8 cellular contexts compared by ENCODE assay signal in genomic region chr19:55340144-55340783, GRCh38. TPM values are rescaled to one million over a fixed set of nuclear protein-coding genes. Genes with fewer than 3 reads are reported as not detected.
A peak's percentile ranks its signal among the peaks of the same experiment; 100 is the strongest.
DNase-seq lines count a peak whose midpoint lies in the region; ATAC-seq and TF ChIP-seq lines count a peak whose summit lies in the region.

No MANE protein-coding gene starts in this region.

- H4K20me1 ChIP-seq in OCI-LY7 (ENCODE audit: insufficient read depth, low read length): no peaks in the 10 kb centered on the region

- H3K4me3 Mint-ChIP-seq in nephron progenitor cell: peak overlapping the region; percentile 96

- H3K9me3 ChIP-seq in ES-I3 (ENCODE audit: control insufficient read depth, insufficient read depth, low read length): no peaks in the 10 kb centered on the region
- no peaks in the 10 kb centered on the region for H3K9me3 ChIP-seq in OCI-LY7 (ENCODE audit: low read length)
- H3K9me3 ChIP-seq in ectodermal cell (ENCODE audit: control insufficient read depth, low read length): no peaks in the 10 kb centered on the region

- H3K4me1 ChIP-seq in ES-I3 (ENCODE audit: insufficient read depth, low read length) (peaks cover 5% of the 10 kb centered on the region; the same call in 1 of the 2 replicates), OCI-LY7 (ENCODE audit: insufficient read depth, low read length, poor library complexity, severe bottlenecking) (peaks cover 28% of the 10 kb centered on the region), ectodermal cell (ENCODE audit: control insufficient read depth, insufficient read depth, low read length) (peaks cover 11% of the 10 kb centered on the region)

- TF ChIP-seq CTCF in OCI-LY7 (conservative IDR thresholded peaks at IDR 0.05; ENCODE audit: low read length) (no peak), nephron progenitor cell (IDR thresholded peaks at IDR 0.05) (no peak)

- H3K79me2 ChIP-seq in OCI-LY7 (ENCODE audit: insufficient read depth, low read depth, low read length): no peaks in the 10 kb centered on the region

- CTCF ChIA-PET in OCI-LY7 (lab: Charles Lee; ENCODE audit: unreplicated experiment): interaction anchor here (1.0 kb wide), 1 partner anchor 10 kb away, joined by 5 read pairs; no protein-coding TSS in a partner anchor

- H3K4me3 ChIP-seq in OCI-LY7 (ENCODE audit: low read depth, low read length, poor library complexity, severe bottlenecking) (peak overlapping the region; percentile 89), ectodermal cell (ENCODE audit: insufficient read depth, low read depth, low read length) (peak overlapping the region; percentile 83)

- no peaks in the 10 kb centered on the region for H3K9me3 Mint-ChIP-seq in nephron progenitor cell

- intact Hi-C loops in OCI-LY7 (cut with micrococcal nuclease; ENCODE audit: unreplicated experiment): no loop called here

- peak overlapping the region; percentile 53 for H3K27ac ChIP-seq in OCI-LY7 (ENCODE audit: low read depth, low read length, poor library complexity, severe bottlenecking)
- H3K27ac ChIP-seq in ectodermal cell (ENCODE audit: insufficient read depth, low read depth, low read length, poor library complexity, severe bottlenecking): peak overlapping the region; percentile 58

- no peaks in the 10 kb centered on the region for H3K27me3 ChIP-seq in ectodermal cell (ENCODE audit: control insufficient read depth, insufficient read depth, low read length, poor library complexity, severe bottlenecking)

- peaks cover 9% of the 10 kb centered on the region; the same call in 1 of the 2 replicates for H3K36me3 ChIP-seq in ES-I3 (ENCODE audit: insufficient read depth, low read length)
- H3K36me3 ChIP-seq in OCI-LY7 (ENCODE audit: insufficient read depth, low read length): no peaks in the 10 kb centered on the region
- peaks cover 16% of the 10 kb centered on the region for H3K36me3 ChIP-seq in ectodermal cell (ENCODE audit: control insufficient read depth, insufficient read depth, low read length)

- peaks cover 27% of the 10 kb centered on the region for H3K4me1 Mint-ChIP-seq in nephron progenitor cell

- POLR2A ChIA-PET in OCI-LY7 (lab: Charles Lee): interaction anchor here (0.6 to 1.0 kb wide), 3 partner anchors 13 to 30 kb away, joined by 3 to 5 read pairs (median 3); no protein-coding TSS in a partner anchor

- no peak for ATAC-seq in HG03108 (IDR thresholded peaks at IDR 0.05; ENCODE audit: unreplicated experiment)
- no peak for ATAC-seq in HG02678 (IDR thresholded peaks at IDR 0.05; ENCODE audit: unreplicated experiment)

- 3 to 4% methylated on average over 15 of the region's 15 CpGs for WGBS in ectodermal cell, 2 experiments

- H2AFZ ChIP-seq in OCI-LY7 (ENCODE audit: low read length): no peak overlapping the region

- peak overlapping the region; percentile 88 for H3K9ac ChIP-seq in ES-I3 (ENCODE audit: low read depth, low read length)

- DNase-seq in OCI-LY7 (ENCODE audit: low spot score) (no peak), nephron progenitor cell (no peak), NCI-H2107 treated with DMSO at 0.1 percent for 48 hours (lab: John Stamatoyannopoulos, UW; ENCODE audit: unreplicated experiment) (no peak), NCI-H1105 (lab: John Stamatoyannopoulos, UW) (no peak)

- peaks cover 8% of the 10 kb centered on the region for H3K27me3 Mint-ChIP-seq in nephron progenitor cell (ENCODE audit: low read depth, poor library complexity)

- H3K36me3 Mint-ChIP-seq in nephron progenitor cell (ENCODE audit: low read depth): peaks cover 26% of the 10 kb centered on the region

- H3K27ac Mint-ChIP-seq in nephron progenitor cell: peak overlapping the region; percentile 71

- no TSS peak for BruUV-seq in OCI-LY7 (replicated peaks; lab: Mats Ljungman, UMichigan)

- H3K4me2 ChIP-seq in OCI-LY7 (ENCODE audit: low read length): peak overlapping the region; percentile 99

- no peaks in the 10 kb centered on the region for H3K9me2 ChIP-seq in OCI-LY7 (ENCODE audit: insufficient read depth, low read length)

RNA-seq across cellular contexts. Expression of gene KMT5C, which starts 0.6 kb away (rescaled TPM):
- total RNA-seq in OCI-LY7 (2014; rRNA removed; shearing (Covaris generic)): 21.2 and 22.8 TPM in 2 replicates
- 36.1 and 43.4 TPM in 2 replicates for total RNA-seq in OCI-LY7 (2022)
- polyA plus RNA-seq in ectodermal cell (2013, experiment 1 of 4): 51.0 TPM
- polyA plus RNA-seq in ectodermal cell (2013, experiment 2 of 4): 45.4 TPM
- polyA plus RNA-seq in ectodermal cell (2013, experiment 3 of 4): 41.6 TPM
- 44.1 TPM for polyA plus RNA-seq in ectodermal cell (2013, experiment 4 of 4)

RNA-seq across cellular contexts. Expression of gene COX6B2, which starts 14.3 kb away (rescaled TPM):
- not detected in 2 replicates for total RNA-seq in OCI-LY7 (2014; rRNA removed; shearing (Covaris generic))
- total RNA-seq in OCI-LY7 (2022): not detected in 2 replicates
- polyA plus RNA-seq in ectodermal cell (2013, experiment 1 of 4): 0.56 TPM
- polyA plus RNA-seq in ectodermal cell (2013, experiment 2 of 4): 0.94 TPM
- polyA plus RNA-seq in ectodermal cell (2013, experiment 3 of 4): 1.3 TPM
- 1.5 TPM for polyA plus RNA-seq in ectodermal cell (2013, experiment 4 of 4)

RNA-seq across cellular contexts. Expression of gene TMEM150B, which starts 15.1 kb away (rescaled TPM):
- not detected in 2 replicates for total RNA-seq in OCI-LY7 (2014; rRNA removed; shearing (Covaris generic))
- total RNA-seq in OCI-LY7 (2022): not detected in 2 replicates
- polyA plus RNA-seq in ectodermal cell (2013, experiment 1 of 4): not detected
- not detected for polyA plus RNA-seq in ectodermal cell (2013, experiment 2 of 4)
- polyA plus RNA-seq in ectodermal cell (2013, experiment 3 of 4): not detected
- not detected for polyA plus RNA-seq in ectodermal cell (2013, experiment 4 of 4)

RNA-seq across cellular contexts. Expression of gene GARIN5B, which starts 22.8 kb away (rescaled TPM):
- total RNA-seq in OCI-LY7 (2014; rRNA removed; shearing (Covaris generic)): not detected in 2 replicates
- not detected in 2 replicates for total RNA-seq in OCI-LY7 (2022)
- polyA plus RNA-seq in ectodermal cell (2013, experiment 1 of 4): not detected
- 0.07 TPM for polyA plus RNA-seq in ectodermal cell (2013, experiment 2 of 4)
- 0.16 TPM for polyA plus RNA-seq in ectodermal cell (2013, experiment 3 of 4)
- polyA plus RNA-seq in ectodermal cell (2013, experiment 4 of 4): 0.12 TPM

RNA-seq across cellular contexts. Expression of gene IL11, which starts 30.0 kb away (rescaled TPM):
- total RNA-seq in OCI-LY7 (2014; rRNA removed; shearing (Covaris generic)): 0.32 TPM in 1 of 2 replicates, not detected in the other
- total RNA-seq in OCI-LY7 (2022): 0.46 and 0.55 TPM in 2 replicates
- 0.52 TPM for polyA plus RNA-seq in ectodermal cell (2013, experiment 1 of 4)
- 0.32 TPM for polyA plus RNA-seq in ectodermal cell (2013, experiment 2 of 4)
- polyA plus RNA-seq in ectodermal cell (2013, experiment 3 of 4): 0.80 TPM
- polyA plus RNA-seq in ectodermal cell (2013, experiment 4 of 4): 0.77 TPM
